Comparison of ENCODE assay signal across 8 cellular contexts in genomic region chr11:47248664-47249377, GRCh38. TPM values are rescaled to one million over a fixed set of nuclear protein-coding genes. Genes with fewer than 3 reads are reported as not detected.
A peak's percentile ranks its signal among the peaks of the same experiment; 100 is the strongest.
DNase-seq lines count a peak whose midpoint lies in the region; FAIRE-seq and TF ChIP-seq lines count a peak whose summit lies in the region.

A gene with protein sequence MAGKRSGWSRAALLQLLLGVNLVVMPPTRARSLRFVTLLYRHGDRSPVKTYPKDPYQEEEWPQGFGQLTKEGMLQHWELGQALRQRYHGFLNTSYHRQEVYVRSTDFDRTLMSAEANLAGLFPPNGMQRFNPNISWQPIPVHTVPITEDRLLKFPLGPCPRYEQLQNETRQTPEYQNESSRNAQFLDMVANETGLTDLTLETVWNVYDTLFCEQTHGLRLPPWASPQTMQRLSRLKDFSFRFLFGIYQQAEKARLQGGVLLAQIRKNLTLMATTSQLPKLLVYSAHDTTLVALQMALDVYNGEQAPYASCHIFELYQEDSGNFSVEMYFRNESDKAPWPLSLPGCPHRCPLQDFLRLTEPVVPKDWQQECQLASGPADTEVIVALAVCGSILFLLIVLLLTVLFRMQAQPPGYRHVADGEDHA (minus strand): TSS chr11:47248814. CDS start chr11:47248789, 25 bp downstream.

- DNase-seq in GF-D8 (lab: John Stamatoyannopoulos, UW) (peak; percentile 19), H54 (ENCODE audit: insufficient read length, low spot score) (peak; percentile 78), LNCaP clone FGC (ENCODE audit: low read depth) (peak; percentile 66), SJSA1 (ENCODE audit: low read depth in 1 of 2, low spot score in 2 of 2) (peak; percentile 88 to 92), frontal cortex (ENCODE audit: low spot score in 2 of 2) (peak; percentile 63 to 82), nucleus accumbens (lab: John Stamatoyannopoulos, UW) (peak in 55 of 56 donors; percentile 65 to 94 (median 85)), suprapubic skin (ENCODE audit: low spot score in 2 of 2) (peak; percentile 94 to 97)
- DNase-seq in activated naive CD4-positive, alpha-beta T cell (lab: John Stamatoyannopoulos, UW): peak; percentile 62 to 77 (median 70)

- peak within 1 kb of the TSS; percentile 74 for H3K27ac ChIP-seq in SJSA1
- H3K27ac ChIP-seq in suprapubic skin: peak within 1 kb of the TSS; percentile 85

- H3K36me3 ChIP-seq in SJSA1 (peaks cover 49% of the 10 kb centered on the region), suprapubic skin (peaks cover 20% of the 10 kb centered on the region)

- TF ChIP-seq CTCF in LNCaP clone FGC (IDR thresholded peaks at IDR 0.05; ENCODE audit: control insufficient read depth, extremely low read depth, insufficient read depth): peak; percentile 37; the same call in 1 of the 2 replicates
- TF ChIP-seq CTCF in suprapubic skin (IDR thresholded peaks at IDR 0.05): no peak

- no peaks in the 10 kb centered on the region for H3K9me3 ChIP-seq in SJSA1 (replicated peaks)
- no peaks in the 10 kb centered on the region for H3K9me3 ChIP-seq in suprapubic skin

- H3K4me1 ChIP-seq in SJSA1 (replicated peaks): peaks cover 14% of the 10 kb centered on the region
- H3K4me1 ChIP-seq in suprapubic skin: peaks cover 30% of the 10 kb centered on the region

- TF ChIP-seq EP300 in suprapubic skin (IDR thresholded peaks at IDR 0.05): no peak

- TF ChIP-seq POLR2A in H54 (IDR thresholded peaks at IDR 0.05; ENCODE audit: low read depth, low read length) (peak; percentile 82), suprapubic skin (IDR thresholded peaks at IDR 0.05) (no peak)

- no peak for FAIRE-seq in H54 (lab: Jason Lieb, UNC)
- FAIRE-seq in frontal cortex (lab: Jason Lieb, UNC): no peak

- H3K27me3 ChIP-seq in SJSA1 (replicated peaks) (no peaks in the 10 kb centered on the region), suprapubic skin (no peaks in the 10 kb centered on the region)

- H3K4me3 ChIP-seq in LNCaP clone FGC (ENCODE audit: low read depth, low read length) (peak within 1 kb of the TSS; percentile 89), SJSA1 (peak within 1 kb of the TSS; percentile 83), suprapubic skin (peak within 1 kb of the TSS; percentile 85)

- WGBS in suprapubic skin: 0% methylated on average over 16 of the region's 45 CpGs

RNA-seq across cellular contexts. Expression of the gene that starts here (rescaled TPM):
- total RNA-seq in SJSA1 (2014; rRNA removed; shearing (Covaris generic)): 29.8 and 34.4 TPM in 2 replicates
- total RNA-seq in frontal cortex (21.2 TPM), suprapubic skin (10 to 100 TPM; 22.9 to 28.0 (median 24.6) TPM)

Comparison
In these comparisons a context has a peak if more than half of its experiments do, and no peak if none do; other contexts are left out.
1. Peak in every context shown above with its lines: DNase-seq, H3K4me3 ChIP-seq and H3K27ac ChIP-seq.
2. DNase-seq: peak in every context shown above with its lines; median percentile 96 in suprapubic skin; 90 in SJSA1; 85 in nucleus accumbens; 78 in H54; 72 in frontal cortex; 70 in activated naive CD4-positive, alpha-beta T cell; 66 in LNCaP clone FGC; 19 in GF-D8.